21 cellular contexts compared by ENCODE assay signal in genomic region chr9:113296796-113297558, GRCh38. TPM values are rescaled to one million over a fixed set of nuclear protein-coding genes. Genes with fewer than 3 reads are reported as not detected.
"Had no signal": no experiment of that assay in that cellular context is flagged by ENCODE, and none has a peak within 500 bp of the region (broad histone marks: within the 10 kb centered on the region; RNA-seq: fewer than 3 reads in every experiment).

No MANE protein-coding gene starts in this region.

- ATAC-seq: activated CD8-positive, alpha-beta memory T cell treated with anti-CD3 and anti-CD28 coated beads, Interleukin-2, amount 10 ng/mL, durations not matched to agents 7 days and 5 days; foreskin keratinocyte; natural killer cell; stimulated activated effector memory CD8-positive, alpha-beta T cell treated with anti-CD3 and anti-CD28 coated beads, Interleukin-12 subunit alpha, Interleukin-12 subunit beta, amount 100 ng/mL, for 72 hours had no signal

- DNase-seq: activated CD4-positive, alpha-beta T cell treated with anti-CD3 and anti-CD28 coated beads for 1 hour; activated CD4-positive, alpha-beta T cell treated with anti-CD3 and anti-CD28 coated beads, Interleukin-2, amount 50 U/mL, for 4 hours; activated CD8-positive, alpha-beta memory T cell treated with anti-CD3 and anti-CD28 coated beads, Interleukin-2, amount 10 ng/mL, durations not matched to agents 7 days and 5 days; activated naive CD4-positive, alpha-beta T cell; activated naive CD8-positive, alpha-beta T cell treated with anti-CD3 and anti-CD28 coated beads, Interleukin-2, amount 10 ng/mL, durations not matched to agents 7 days and 5 days; activated T-cell treated with anti-CD3 and anti-CD28 coated beads, Interleukin-2, amount 50 U/mL, for 1 hour; central memory CD4-positive, alpha-beta T cell; cortex of kidney; effector CD4-positive, alpha-beta T cell; foreskin keratinocyte; glutamatergic neuron; hypothalamus; left ventricle myocardium inferior; natural killer cell; thyroid gland had no signal

- H3K27ac Mint-ChIP-seq: activated CD8-positive, alpha-beta memory T cell treated with anti-CD3 and anti-CD28 coated beads, Interleukin-2, amount 10 ng/mL, durations not matched to agents 7 days and 5 days; activated naive CD8-positive, alpha-beta T cell treated with anti-CD3 and anti-CD28 coated beads, Interleukin-2, amount 10 ng/mL, durations not matched to agents 7 days and 5 days; brain; natural killer cell had no signal

- H3K4me3 Mint-ChIP-seq: activated CD8-positive, alpha-beta memory T cell treated with anti-CD3 and anti-CD28 coated beads, Interleukin-2, amount 10 ng/mL, durations not matched to agents 7 days and 5 days; activated naive CD8-positive, alpha-beta T cell treated with anti-CD3 and anti-CD28 coated beads, Interleukin-2, amount 10 ng/mL, durations not matched to agents 7 days and 5 days; brain; natural killer cell; stimulated activated effector memory CD8-positive, alpha-beta T cell treated with anti-CD3 and anti-CD28 coated beads, Interleukin-12 subunit alpha, Interleukin-12 subunit beta, amount 100 ng/mL, for 72 hours had no signal

- H3K4me3 ChIP-seq: esophagus muscularis mucosa, left ventricle myocardium inferior, mucosa of descending colon, thyroid gland had no signal

- H3K27ac ChIP-seq: esophagus muscularis mucosa, foreskin keratinocyte, left ventricle myocardium inferior, neutrophil, thyroid gland had no signal

- H3K9me3 ChIP-seq: esophagus muscularis mucosa, left ventricle myocardium inferior, mucosa of descending colon, neutrophil, thyroid gland had no signal

- H3K9me3 Mint-ChIP-seq: activated naive CD8-positive, alpha-beta T cell treated with anti-CD3 and anti-CD28 coated beads, Interleukin-2, amount 10 ng/mL, durations not matched to agents 7 days and 5 days; brain; natural killer cell; stimulated activated effector memory CD8-positive, alpha-beta T cell treated with anti-CD3 and anti-CD28 coated beads, Interleukin-12 subunit alpha, Interleukin-12 subunit beta, amount 100 ng/mL, for 72 hours had no signal

- H3K36me3 Mint-ChIP-seq: brain; natural killer cell; stimulated activated effector memory CD8-positive, alpha-beta T cell treated with anti-CD3 and anti-CD28 coated beads, Interleukin-12 subunit alpha, Interleukin-12 subunit beta, amount 100 ng/mL, for 72 hours had no signal

- H3K4me1 Mint-ChIP-seq: brain; natural killer cell; stimulated activated effector memory CD8-positive, alpha-beta T cell treated with anti-CD3 and anti-CD28 coated beads, Interleukin-12 subunit alpha, Interleukin-12 subunit beta, amount 100 ng/mL, for 72 hours had no signal

- H3K27me3 ChIP-seq: esophagus muscularis mucosa, neutrophil, thyroid gland had no signal

- H3K4me1 ChIP-seq: esophagus muscularis mucosa, foreskin keratinocyte, left ventricle myocardium inferior, thyroid gland had no signal

RNA-seq across cellular contexts. Expression of gene RNF183, which starts 6.2 kb away (rescaled TPM):
- total RNA-seq: activated CD8-positive, alpha-beta memory T cell treated with anti-CD3 and anti-CD28 coated beads, Interleukin-2, amount 10 ng/mL, durations not matched to agents 7 days and 5 days; esophagus muscularis mucosa; foreskin keratinocyte; kidney epithelial cell; left ventricle myocardium inferior; natural killer cell; thyroid gland had no signal
- polyA plus RNA-seq: foreskin keratinocyte had no signal
